ENCODE assay signal across 7 cellular contexts in the genomic region with DNA sequence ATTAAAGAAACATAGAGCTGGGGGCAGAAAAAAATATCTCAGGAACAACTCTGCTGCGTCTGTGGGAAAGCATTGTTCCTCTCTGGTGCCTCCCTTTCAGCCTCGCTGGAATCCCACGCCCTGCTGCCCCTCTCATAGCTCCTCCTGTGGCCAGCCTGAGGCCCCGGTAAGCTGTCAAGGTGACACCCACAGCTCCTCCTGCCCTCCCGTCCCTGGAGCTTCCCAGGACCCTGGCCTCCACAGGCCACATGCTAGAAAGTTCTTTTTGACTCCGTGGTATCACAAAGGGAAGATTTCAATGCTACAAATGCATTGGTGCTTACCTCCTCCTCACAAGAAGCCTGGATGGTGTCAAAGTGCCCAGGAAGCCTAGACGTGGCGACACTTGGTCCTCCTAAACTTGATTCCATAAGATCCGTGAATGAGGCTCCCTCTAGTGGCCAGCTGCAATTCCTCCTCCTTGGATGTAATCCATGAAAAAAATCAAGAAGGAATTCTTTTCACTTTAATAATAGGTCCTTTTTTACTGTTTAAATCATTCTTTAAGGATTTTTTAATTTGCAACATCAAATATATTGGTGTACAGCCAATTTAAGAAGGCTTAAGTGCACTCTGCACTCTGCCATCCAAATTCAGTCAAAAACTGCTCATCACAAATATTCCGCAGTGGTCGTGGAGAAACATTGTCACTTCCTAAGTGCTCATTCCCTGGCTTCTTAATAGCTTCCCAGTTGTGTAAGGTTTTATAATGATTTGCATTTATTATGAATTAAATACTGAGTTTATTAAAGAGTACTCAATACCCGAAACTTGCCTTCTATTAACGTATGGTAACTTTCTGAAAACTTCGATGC.
DNase-seq lines count a peak whose midpoint lies in the region; ATAC-seq lines count a peak whose summit lies in the region.

No MANE protein-coding gene starts in this region.

- intact Hi-C loops in sciatic nerve (cut with DNase I), result no loop called here

- peak; percentile 73 for ATAC-seq in sciatic nerve
- ATAC-seq in GM21515 (IDR thresholded peaks at IDR 0.05; ENCODE audit: unreplicated experiment), result no peak

- DNase-seq in GM04503 (ENCODE audit: low read depth), result peak; percentile 11
- peak; percentile 10 for DNase-seq in KG1 (lab: John Stamatoyannopoulos, UW)
- peak; percentile 69 for DNase-seq in OCI-M1 (lab: John Stamatoyannopoulos, UW)
- DNase-seq in amygdala (lab: John Stamatoyannopoulos, UW), result peak in 40 of 56 donors; percentile 11 to 84 (median 42)
- peak; percentile 55 for DNase-seq in hepatic stellate cell (ENCODE audit: low spot score)
- DNase-seq in sciatic nerve (ENCODE audit: low spot score), result peak; percentile 85

Comparison
In these comparisons a context has a peak if more than half of its experiments do, and no peak if none do; other contexts are left out.
1. DNase-seq: peak in every context shown above with its lines; median percentile 85 in sciatic nerve; 69 in OCI-M1; 55 in hepatic stellate cell; 42 in amygdala; 11 in GM04503; 10 in KG1.